8 cellular contexts compared by ENCODE assay signal in genomic region chr1:52601976-52602327, GRCh38. TPM values are rescaled to one million over a fixed set of nuclear protein-coding genes. Genes with fewer than 3 reads are reported as not detected.
DNase-seq lines count a peak whose midpoint lies in the region; ATAC-seq and TF ChIP-seq lines count a peak whose summit lies in the region.

No MANE protein-coding gene starts in this region.

- H3K4me3 Mint-ChIP-seq in H9 = peak overlapping the region; percentile 64 to 76
- peak overlapping the region; percentile 80 for H3K4me3 Mint-ChIP-seq in activated T-helper 1 cell treated with anti-CD3 and anti-CD28 coated beads, Interleukin-12 subunit alpha, Interleukin-12 subunit beta, Interleukin-2, Interleukin-4 antibody, amounts not matched to agents 30 ng/mL and 10 ng/mL and 1 ng/mL, durations not matched to agents 14 hours and 24 hours and 36 hours

- no peak overlapping the region for H3K18ac ChIP-seq in H9 (ENCODE audit: insufficient read length, low read depth, low read length)

- no peak overlapping the region for H2BK20ac ChIP-seq in H9 (ENCODE audit: low read depth, low read length, poor library complexity, severe bottlenecking)

- H3K27ac ChIP-seq in H9 (ENCODE audit: insufficient read length, low read depth, low read length) (no peak overlapping the region), hepatocyte (peak overlapping the region; percentile 64), PC-9 (no peak overlapping the region)

- H3K27ac Mint-ChIP-seq in H9 = no peak overlapping the region
- H3K27ac Mint-ChIP-seq in activated T-helper 1 cell treated with anti-CD3 and anti-CD28 coated beads, Interleukin-12 subunit alpha, Interleukin-12 subunit beta, Interleukin-2, Interleukin-4 antibody, amounts not matched to agents 30 ng/mL and 10 ng/mL and 1 ng/mL, durations not matched to agents 14 hours and 24 hours and 36 hours = peak overlapping the region; percentile 86

- H3K23me2 ChIP-seq in H9 (ENCODE audit: insufficient read length, low read depth, low read length, poor library complexity, severe bottlenecking) = peaks cover 7% of the 10 kb centered on the region

- no peak overlapping the region for H2BK5ac ChIP-seq in H9 (ENCODE audit: insufficient read length, low read length)

- H3K79me2 ChIP-seq in H9 (ENCODE audit: insufficient read depth, low read length) = no peaks in the 10 kb centered on the region
- peaks cover 11% of the 10 kb centered on the region for H3K79me2 ChIP-seq in hepatocyte
- no peaks in the 10 kb centered on the region for H3K79me2 ChIP-seq in PC-9 (ENCODE audit: low read depth)

- peak overlapping the region; percentile 15 for H3K9ac ChIP-seq in H9 (ENCODE audit: extremely low read depth, insufficient read length, low read length)
- peak overlapping the region; percentile 86 for H3K9ac ChIP-seq in skeletal muscle satellite cell (ENCODE audit: low read depth, low read length)

- H2BK15ac ChIP-seq in H9 (ENCODE audit: low read depth, low read length) = no peak overlapping the region

- no TSS peak for BruUV-seq in PC-9 (replicated peaks; lab: Mats Ljungman, UMichigan)

- H2AFZ ChIP-seq in H9 (ENCODE audit: low read length) (no peak overlapping the region), hepatocyte (peak overlapping the region; percentile 95), PC-9 (no peak overlapping the region)

- no peak overlapping the region for H3T11ph ChIP-seq in H9 (ENCODE audit: low read length)

- H3K79me1 ChIP-seq in H9 (ENCODE audit: insufficient read depth, low read depth, low read length, poor library complexity, severe bottlenecking) = no peaks in the 10 kb centered on the region

- H3K4ac ChIP-seq in H9 (ENCODE audit: low read depth, low read length) = no peak overlapping the region

- TF ChIP-seq CTCF in H9 (conservative IDR thresholded peaks at IDR 0.05) = no peak
- no peak for TF ChIP-seq CTCF in hepatocyte (IDR thresholded peaks at IDR 0.05; ENCODE audit: poor library complexity)
- no peak for TF ChIP-seq CTCF in PC-9 (conservative IDR thresholded peaks at IDR 0.05)

- H4K91ac ChIP-seq in H9 (ENCODE audit: insufficient read length, low read depth, low read length) = no peak overlapping the region

- H3K27me3 ChIP-seq in H9 (ENCODE audit: insufficient read depth, low read length) (peaks cover 13% of the 10 kb centered on the region; the same call in 1 of the 2 replicates), hepatocyte (no peaks in the 10 kb centered on the region), skeletal muscle satellite cell (ENCODE audit: control insufficient read depth, insufficient read depth, low read length) (no peaks in the 10 kb centered on the region), PC-9 (ENCODE audit: insufficient read depth, low read depth) (no peaks in the 10 kb centered on the region)

- H3K56ac ChIP-seq in H9 (ENCODE audit: insufficient read length, low read depth, low read length) = no peak overlapping the region

- no peaks in the 10 kb centered on the region; a peak in 1 of 7 replicates for H3K36me3 Mint-ChIP-seq in H9 (ENCODE audit: insufficient read depth in 1 of 3, low read depth in 3 of 3)
- H3K36me3 Mint-ChIP-seq in activated T-helper 1 cell treated with anti-CD3 and anti-CD28 coated beads, Interleukin-12 subunit alpha, Interleukin-12 subunit beta, Interleukin-2, Interleukin-4 antibody, amounts not matched to agents 30 ng/mL and 10 ng/mL and 1 ng/mL, durations not matched to agents 14 hours and 24 hours and 36 hours (ENCODE audit: low read depth) = peaks cover 25% of the 10 kb centered on the region

- intact Hi-C loops in activated T-helper 1 cell treated with anti-CD3 and anti-CD28 coated beads, Interleukin-12 subunit alpha, Interleukin-12 subunit beta, Interleukin-2, Interleukin-4 antibody, amounts not matched to agents 30 ng/mL and 10 ng/mL and 1 ng/mL, durations not matched to agents 14 hours and 24 hours and 36 hours (cut with micrococcal nuclease) = loop anchor here (1.0 to 2.0 kb wide), 4 partner anchors 49 to 198 kb away; partner anchors contain the start of genes ORC1, PRPF38A and TUT4
- intact Hi-C loops in PC-9 (cut with micrococcal nuclease; ENCODE audit: unreplicated experiment) = no loop called here

- H3K9me3 Mint-ChIP-seq in H9 = no peaks in the 10 kb centered on the region
- H3K9me3 Mint-ChIP-seq in activated T-helper 1 cell treated with anti-CD3 and anti-CD28 coated beads, Interleukin-12 subunit alpha, Interleukin-12 subunit beta, Interleukin-2, Interleukin-4 antibody, amounts not matched to agents 30 ng/mL and 10 ng/mL and 1 ng/mL, durations not matched to agents 14 hours and 24 hours and 36 hours = no peaks in the 10 kb centered on the region

- H3K4me3 ChIP-seq in hepatocyte (peak overlapping the region; percentile 33), skeletal muscle satellite cell (ENCODE audit: low read length) (peak overlapping the region; percentile 75), PC-9 (no peak overlapping the region)

- no peak overlapping the region for H4K8ac ChIP-seq in H9 (replicated peaks; ENCODE audit: insufficient read length, low read depth, low read length)

- no peak for ATAC-seq in GM18870 (IDR thresholded peaks at IDR 0.05; ENCODE audit: unreplicated experiment)

- POLR2A ChIA-PET in HEK293T (lab: Yijun Ruan, JAX) = no interaction called here
- POLR2A ChIA-PET in PC-9 (lab: Charles Lee; ENCODE audit: unreplicated experiment) = no interaction called here

- no peak overlapping the region for H3K14ac ChIP-seq in H9 (ENCODE audit: insufficient read depth, low read length)

- no peak overlapping the region for H2AK5ac ChIP-seq in H9 (ENCODE audit: insufficient read length, low read length)

- no peak overlapping the region for H2BK12ac ChIP-seq in H9 (ENCODE audit: insufficient read length, low read depth, low read length)

- H3K36me3 ChIP-seq in hepatocyte (replicated peaks; ENCODE audit: insufficient read depth, low read depth) (no peaks in the 10 kb centered on the region), skeletal muscle satellite cell (ENCODE audit: insufficient read depth, low read length) (peaks cover 5% of the 10 kb centered on the region), PC-9 (ENCODE audit: low read depth) (no peaks in the 10 kb centered on the region)

- H4K20me1 ChIP-seq in H9 (ENCODE audit: control insufficient read depth, insufficient read depth, insufficient read length) (peaks cover 3% of the 10 kb centered on the region), hepatocyte (ENCODE audit: insufficient read depth, poor library complexity, severe bottlenecking) (no peaks in the 10 kb centered on the region), PC-9 (ENCODE audit: insufficient read depth) (no peaks in the 10 kb centered on the region)

- H3K23ac ChIP-seq in H9 (ENCODE audit: insufficient read length, low read depth, low read length) = no peak overlapping the region

- no CpG with 5 or more reads among the region's 22 CpGs for WGBS in H9 (ENCODE audit: extremely low coverage, insufficient read length, low lambda C conversion rate)
- WGBS in hepatocyte (ENCODE audit: low lambda C conversion rate, missing lambda C conversion rate) = 24% methylated on average over 8 of the region's 22 CpGs

- CTCF ChIA-PET in HEK293T (lab: Yijun Ruan, JAX) (no interaction called here), PC-9 (lab: Charles Lee) (no interaction called here)

- H3K4me2 ChIP-seq in H9 (ENCODE audit: insufficient read depth, insufficient read length, low read length) (peak overlapping the region; percentile 59), hepatocyte (peak overlapping the region; percentile 98), skeletal muscle satellite cell (ENCODE audit: low read length) (peak overlapping the region; percentile 84), PC-9 (no peak overlapping the region)

- no peak overlapping the region for H2BK120ac ChIP-seq in H9 (ENCODE audit: low read depth, low read length, poor library complexity, severe bottlenecking)

- DNase-seq in H9 = no peak
- no peak for DNase-seq in activated T-helper 1 cell treated with anti-CD3 and anti-CD28 coated beads, Interleukin-12 subunit alpha, Interleukin-12 subunit beta, Interleukin-2, Interleukin-4 antibody, amounts not matched to agents 30 ng/mL and 10 ng/mL and 1 ng/mL, durations not matched to agents 14 hours and 24 hours and 36 hours (ENCODE audit: low spot score)
- DNase-seq in hepatocyte (ENCODE audit: low spot score) = no peak
- no peak for DNase-seq in HUDEP-2 (lab: John Stamatoyannopoulos, UW; ENCODE audit: unreplicated experiment in 76 of 76)
- DNase-seq in HEK293T (ENCODE audit: extremely low spot score) = no peak
- no peak for DNase-seq in PC-9

- no peak overlapping the region for H4K5ac ChIP-seq in H9 (ENCODE audit: insufficient read length, low read depth, low read length)

- no peaks in the 10 kb centered on the region for H3F3A ChIP-seq in PC-9 (ENCODE audit: insufficient read depth, low read depth)

- no peaks in the 10 kb centered on the region for H3K9me2 ChIP-seq in hepatocyte (replicated peaks; ENCODE audit: insufficient read depth)
- no peaks in the 10 kb centered on the region for H3K9me2 ChIP-seq in PC-9 (ENCODE audit: insufficient read depth)

- H3K9me3 ChIP-seq in H9 (ENCODE audit: control insufficient read depth, low read depth, low read length) (no peaks in the 10 kb centered on the region), hepatocyte (ENCODE audit: low read depth) (no peaks in the 10 kb centered on the region), skeletal muscle satellite cell (replicated peaks; ENCODE audit: low read length) (no peaks in the 10 kb centered on the region), PC-9 (ENCODE audit: insufficient read depth, low read depth) (no peaks in the 10 kb centered on the region)

- peaks cover 44% of the 10 kb centered on the region for H3K27me3 Mint-ChIP-seq in H9 (ENCODE audit: low read depth)
- no peaks in the 10 kb centered on the region for H3K27me3 Mint-ChIP-seq in activated T-helper 1 cell treated with anti-CD3 and anti-CD28 coated beads, Interleukin-12 subunit alpha, Interleukin-12 subunit beta, Interleukin-2, Interleukin-4 antibody, amounts not matched to agents 30 ng/mL and 10 ng/mL and 1 ng/mL, durations not matched to agents 14 hours and 24 hours and 36 hours (ENCODE audit: insufficient read depth)

- H3K4me1 ChIP-seq in H9 (ENCODE audit: insufficient read depth, low read length) = peaks cover 4% of the 10 kb centered on the region; the same call in 1 of the 2 replicates
- H3K4me1 ChIP-seq in hepatocyte (ENCODE audit: insufficient read depth) = peaks cover 25% of the 10 kb centered on the region
- H3K4me1 ChIP-seq in skeletal muscle satellite cell (ENCODE audit: control insufficient read depth, insufficient read depth, low read length) = peaks cover 36% of the 10 kb centered on the region
- no peaks in the 10 kb centered on the region for H3K4me1 ChIP-seq in PC-9 (replicated peaks; ENCODE audit: insufficient read depth)

- H3K4me1 Mint-ChIP-seq in H9 = peaks cover 13 to 16% of the 10 kb centered on the region in 2 experiments
- peaks cover 49% of the 10 kb centered on the region for H3K4me1 Mint-ChIP-seq in activated T-helper 1 cell treated with anti-CD3 and anti-CD28 coated beads, Interleukin-12 subunit alpha, Interleukin-12 subunit beta, Interleukin-2, Interleukin-4 antibody, amounts not matched to agents 30 ng/mL and 10 ng/mL and 1 ng/mL, durations not matched to agents 14 hours and 24 hours and 36 hours (ENCODE audit: low read depth)

RNA-seq across cellular contexts. Expression of gene GPX7, which starts 0.2 kb away (rescaled TPM):
- total RNA-seq in H9 (2021) (12.1 and 12.5 TPM in 2 replicates), hepatocyte (76.3 and 78.9 TPM in 2 replicates), PC-9 (2021) (0.43 TPM in 1 of 2 replicates, not detected in the other)
- total RNA-seq in activated T-helper 1 cell treated with anti-CD3 and anti-CD28 coated beads, Interleukin-12 subunit alpha, Interleukin-12 subunit beta, Interleukin-2, Interleukin-4 antibody, amounts not matched to agents 30 ng/mL and 10 ng/mL and 1 ng/mL, durations not matched to agents 14 hours and 24 hours and 36 hours = 32.7 and 32.8 TPM in 2 replicates
- 56.4 and 58.0 TPM in 2 replicates for polyA plus RNA-seq in hepatocyte
- 19.5 and 34.9 TPM in 2 replicates for total RNA-seq in skeletal muscle satellite cell (2012; rRNA removed)

RNA-seq across cellular contexts. Expression of gene SHISAL2A, which starts 31.0 kb away (rescaled TPM):
- total RNA-seq in H9 (2021) (0.44 and 0.90 TPM in 2 replicates), hepatocyte (0.47 and 1.5 TPM in 2 replicates), PC-9 (2021) (not detected in 2 replicates)
- 5.7 and 6.0 TPM in 2 replicates for total RNA-seq in activated T-helper 1 cell treated with anti-CD3 and anti-CD28 coated beads, Interleukin-12 subunit alpha, Interleukin-12 subunit beta, Interleukin-2, Interleukin-4 antibody, amounts not matched to agents 30 ng/mL and 10 ng/mL and 1 ng/mL, durations not matched to agents 14 hours and 24 hours and 36 hours
- polyA plus RNA-seq in hepatocyte = 0.89 and 0.97 TPM in 2 replicates
- not detected in 2 replicates for total RNA-seq in skeletal muscle satellite cell (2012; rRNA removed)

RNA-seq across cellular contexts. Expression of gene TUT4, which starts 49.1 kb away (rescaled TPM):
- 52.6 and 59.3 TPM in 2 replicates for total RNA-seq in H9 (2021)
- 62.5 and 67.8 TPM in 2 replicates for total RNA-seq in activated T-helper 1 cell treated with anti-CD3 and anti-CD28 coated beads, Interleukin-12 subunit alpha, Interleukin-12 subunit beta, Interleukin-2, Interleukin-4 antibody, amounts not matched to agents 30 ng/mL and 10 ng/mL and 1 ng/mL, durations not matched to agents 14 hours and 24 hours and 36 hours
- 46.4 and 58.0 TPM in 2 replicates for total RNA-seq in hepatocyte
- 37.9 and 44.6 TPM in 2 replicates for polyA plus RNA-seq in hepatocyte
- total RNA-seq in skeletal muscle satellite cell (2012; rRNA removed) = 11.4 and 21.5 TPM in 2 replicates
- 76.8 and 78.3 TPM in 2 replicates for total RNA-seq in PC-9 (2021)
